ENCODE assay signal across 8 cellular contexts in genomic region chr19:49451430-49452181, GRCh38. TPM values are rescaled to one million over a fixed set of nuclear protein-coding genes. Genes with fewer than 3 reads are reported as not detected.
DNase-seq lines count a peak whose midpoint lies in the region; ATAC-seq, FAIRE-seq and TF ChIP-seq lines count a peak whose summit lies in the region.

PIH1D1 (minus strand) TSS chr19:49451814; CDS start chr19:49451574, 240 bp downstream.

- H3K27ac ChIP-seq in A673 (ENCODE audit: low read depth, low read length, poor library complexity, severe bottlenecking) (peak within 1 kb of the TSS; percentile 94), VCaP (peak within 1 kb of the TSS; percentile 91), small intestine (ENCODE audit: low read depth in 1 of 2, low read length in 1 of 2) (peak within 1 kb of the TSS; percentile 79 to 99)

- DNase-seq in A673 (ENCODE audit: low spot score) (peak; percentile 100), NCI-H2196 treated with DMSO at 0.1 percent for 48 hours (lab: John Stamatoyannopoulos, UW; ENCODE audit: unreplicated experiment) (peak; percentile 99), bronchial epithelial cell (ENCODE audit: low read depth) (peak; percentile 98), iPS-NIHi11 (ENCODE audit: low spot score) (peak; percentile 83), small intestine (peak; percentile 100)

- intact Hi-C loops in A673 (cut with micrococcal nuclease; ENCODE audit: unreplicated experiment) = loop anchor here (1.0 to 2.0 kb wide), 2 partner anchors 36 to 45 kb away; partner anchors contain the start of genes RPL13A and RPS11

- CTCF ChIA-PET in A673 (lab: Charles Lee) = interaction anchor here (0.7 to 1.3 kb wide), 2 partner anchors 24 to 118 kb away, joined by 3 to 7 read pairs; no protein-coding TSS in a partner anchor

- FAIRE-seq in bronchial epithelial cell (lab: Jason Lieb, UNC) (peak; percentile 83), small intestine (lab: Jason Lieb, UNC) (no peak)

- POLR2A ChIA-PET in A673 (lab: Charles Lee; ENCODE audit: low non-redundant PET) = interaction anchor here (0.5 kb wide), 1 partner anchor 315 kb away, joined by 24 read pairs; the partner anchor contains the start of gene AP2A1

- H3K9me3 ChIP-seq in A673 (ENCODE audit: low read depth, low read length, poor library complexity, severe bottlenecking) = no peaks in the 10 kb centered on the region
- H3K9me3 ChIP-seq in small intestine (ENCODE audit: control insufficient read depth, low read depth) = no peaks in the 10 kb centered on the region

- ATAC-seq in GM18867 (IDR thresholded peaks at IDR 0.05; ENCODE audit: unreplicated experiment) = peak; percentile 50
- ATAC-seq in HG03108 (IDR thresholded peaks at IDR 0.05; ENCODE audit: unreplicated experiment) = peak; percentile 48

- 0 to 1% (median 0%) methylated on average over 42 of the region's 42 CpGs for WGBS in small intestine, 3 donors

- H3K27me3 ChIP-seq in A673 (replicated peaks; ENCODE audit: insufficient read depth, low read depth, low read length, poor library complexity) (no peaks in the 10 kb centered on the region), bronchial epithelial cell (ENCODE audit: control insufficient read depth, insufficient read depth, low read length) (no peaks in the 10 kb centered on the region), small intestine (ENCODE audit: control insufficient read depth in 2 of 2, insufficient read depth in 2 of 2, low read length in 2 of 2) (no peaks in the 10 kb centered on the region)

- no peak for TF ChIP-seq CTCF in A673 (conservative IDR thresholded peaks at IDR 0.05; ENCODE audit: low read depth, low read length)
- TF ChIP-seq CTCF in VCaP (conservative IDR thresholded peaks at IDR 0.05) = no peak
- peak; percentile 24 for TF ChIP-seq CTCF in bronchial epithelial cell (IDR thresholded peaks at IDR 0.05; ENCODE audit: insufficient read depth, low read length, severe bottlenecking)

- peak within 1 kb of the TSS; percentile 98 for H3K4me3 ChIP-seq in A673 (ENCODE audit: low read depth, low read length, poor library complexity, severe bottlenecking)
- peak within 1 kb of the TSS; percentile 74 for H3K4me3 ChIP-seq in bronchial epithelial cell (ENCODE audit: low read depth, low read length)
- peak within 1 kb of the TSS; percentile 46 to 89 for H3K4me3 ChIP-seq in small intestine (ENCODE audit: low read depth in 1 of 2, low read length in 2 of 2)

- TSS peak; percentile 82 for BruUV-seq in A673 (replicated peaks; lab: Mats Ljungman, UMichigan)

- peaks cover 34% of the 10 kb centered on the region for H3K4me1 ChIP-seq in A673 (ENCODE audit: insufficient read depth, low read length, poor library complexity, severe bottlenecking)
- H3K4me1 ChIP-seq in small intestine (ENCODE audit: control insufficient read depth in 2 of 2, insufficient read depth in 1 of 2, low read depth in 1 of 2, low read length in 1 of 2) = peaks cover 0 to 6% of the 10 kb centered on the region in 2 donors

- H3K36me3 ChIP-seq in A673 (ENCODE audit: insufficient read depth, low read length, poor library complexity, severe bottlenecking) (peaks cover 19% of the 10 kb centered on the region), bronchial epithelial cell (ENCODE audit: control insufficient read depth, insufficient read depth, low read length) (peaks cover 13% of the 10 kb centered on the region), small intestine (ENCODE audit: control insufficient read depth in 2 of 2, insufficient read depth in 2 of 2, low read length in 2 of 2) (peaks cover 2 to 3% of the 10 kb centered on the region in 2 donors)

RNA-seq across cellular contexts. Expression of gene PIH1D1, which starts in this region (rescaled TPM):
- total RNA-seq in A673 (2021) = 122 and 131 TPM in 2 replicates
- 72.8 and 115 TPM in 2 replicates for total RNA-seq in bronchial epithelial cell
- 100 to 1,000 TPM in 1 of 3 donors, 10 to 100 TPM in 2; 87.7 to 115 (median 91.6) TPM for polyA plus RNA-seq in small intestine

Comparison
In these comparisons a context has a peak if more than half of its experiments do, and no peak if none do; other contexts are left out.
1. Peak in every context shown above with its lines: DNase-seq, ATAC-seq, H3K4me3 ChIP-seq and H3K27ac ChIP-seq.